ENCODE assay signal across 17 cellular contexts in the genomic region with DNA sequence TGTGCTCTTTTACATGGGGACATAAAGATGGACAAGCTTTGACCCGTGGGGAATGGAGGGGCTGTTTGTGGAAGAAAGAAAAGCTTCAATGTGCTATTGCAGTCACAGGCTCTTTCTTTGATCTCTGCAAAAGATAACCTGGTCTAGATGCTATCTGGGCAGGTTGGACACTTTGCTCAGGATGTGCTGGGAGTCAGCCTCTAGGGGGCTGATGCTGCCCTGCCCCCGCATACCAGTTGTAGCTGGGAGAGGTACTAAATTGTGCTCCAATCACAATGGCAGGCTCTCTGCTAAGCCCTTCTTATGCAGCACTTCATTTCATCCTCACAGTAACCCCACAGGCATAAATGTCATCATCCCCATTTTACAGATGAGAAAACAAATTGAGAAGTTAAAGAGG.
A peak's percentile ranks its signal among the peaks of the same experiment; 100 is the strongest.
DNase-seq lines count a peak whose midpoint lies in the region; ATAC-seq, FAIRE-seq and TF ChIP-seq lines count a peak whose summit lies in the region.
"Had no signal": no experiment of that assay in that cellular context is flagged by ENCODE, and none has a peak within 500 bp of the region (broad histone marks: within the 10 kb centered on the region; RNA-seq: fewer than 3 reads in every experiment).

No MANE protein-coding gene starts in this region.

- no peaks in the 10 kb centered on the region for H3K36me3 ChIP-seq in DND-41 (ENCODE audit: insufficient read depth, low read length)
- no peaks in the 10 kb centered on the region for H3K36me3 ChIP-seq in bronchial epithelial cell (ENCODE audit: control insufficient read depth, insufficient read depth, low read length)
- no peaks in the 10 kb centered on the region for H3K36me3 ChIP-seq in neural progenitor cell
- H3K36me3 ChIP-seq: tibial artery had no signal

- H4K20me1 ChIP-seq in DND-41 (ENCODE audit: insufficient read depth, low read length) (no peaks in the 10 kb centered on the region; the same call in 1 of the 2 replicates), neural progenitor cell (ENCODE audit: low read depth) (no peaks in the 10 kb centered on the region)

- H3K27ac ChIP-seq in DND-41 (ENCODE audit: low read length) (no peak overlapping the region), neural progenitor cell (no peak overlapping the region)
- H3K27ac ChIP-seq: tibial artery had no signal

- no peak overlapping the region for H2AFZ ChIP-seq in DND-41 (ENCODE audit: low read depth, low read length)
- no peak overlapping the region for H2AFZ ChIP-seq in neural progenitor cell (replicated peaks)

- no peak for ATAC-seq in DND-41 (ENCODE audit: insufficient read depth, low read depth)
- ATAC-seq: natural killer cell, T-cell had no signal

- H3K4me1 Mint-ChIP-seq in neural progenitor cell, result no peaks in the 10 kb centered on the region
- H3K4me1 Mint-ChIP-seq: T-cell had no signal

- H3K4me1 ChIP-seq in DND-41 (ENCODE audit: insufficient read depth, low read length), result no peaks in the 10 kb centered on the region
- H3K4me1 ChIP-seq in neural progenitor cell, result peaks cover 4% of the 10 kb centered on the region

- H3K27me3 ChIP-seq in DND-41 (ENCODE audit: insufficient read depth, low read length, poor library complexity), result peaks cover 17% of the 10 kb centered on the region
- H3K27me3 ChIP-seq in bronchial epithelial cell (ENCODE audit: control insufficient read depth, insufficient read depth, low read length), result no peaks in the 10 kb centered on the region
- peaks cover 12% of the 10 kb centered on the region for H3K27me3 ChIP-seq in neural progenitor cell
- H3K27me3 ChIP-seq: tibial artery had no signal

- no peak overlapping the region for H3K9ac ChIP-seq in DND-41 (ENCODE audit: low read depth, low read length)
- no peak overlapping the region for H3K9ac ChIP-seq in neural progenitor cell

- H3K4me2 ChIP-seq in DND-41 (ENCODE audit: insufficient read depth, low read length) (no peak overlapping the region), neural progenitor cell (no peak overlapping the region)

- H3K36me3 Mint-ChIP-seq in neural progenitor cell, result no peaks in the 10 kb centered on the region
- H3K36me3 Mint-ChIP-seq: natural killer cell, T-cell had no signal

- no peaks in the 10 kb centered on the region for H3K9me3 Mint-ChIP-seq in neural progenitor cell
- H3K9me3 Mint-ChIP-seq: natural killer cell, T-cell had no signal

- in situ Hi-C loops in G401 (cut with HindIII; ENCODE audit: low sequenced_read_pairs), result no loop called here

- H3K9me3 ChIP-seq in DND-41 (ENCODE audit: insufficient read depth, low read length, severe bottlenecking) (no peaks in the 10 kb centered on the region), neural progenitor cell (ENCODE audit: low read depth) (no peaks in the 10 kb centered on the region)
- H3K9me3 ChIP-seq: tibial artery had no signal

- H3K4me3 Mint-ChIP-seq in neural progenitor cell, result no peak overlapping the region
- H3K4me3 Mint-ChIP-seq: natural killer cell, T-cell had no signal

- TF ChIP-seq CTCF in DND-41 (IDR thresholded peaks at IDR 0.05; ENCODE audit: borderline replicate concordance, extremely low read depth, low read length, poor library complexity, severe bottlenecking) (peak; percentile 26), bronchial epithelial cell (IDR thresholded peaks at IDR 0.05; ENCODE audit: insufficient read depth, low read length, severe bottlenecking) (peak; percentile 29), neural progenitor cell (IDR thresholded peaks at IDR 0.05) (peak; percentile 37)

- no peak overlapping the region for H3K27ac Mint-ChIP-seq in neural progenitor cell
- H3K27ac Mint-ChIP-seq: natural killer cell, T-cell had no signal

- H3K79me2 ChIP-seq in DND-41 (ENCODE audit: insufficient read depth, low read length) (no peaks in the 10 kb centered on the region), neural progenitor cell (ENCODE audit: low read depth) (no peaks in the 10 kb centered on the region)

- H3K4me3 ChIP-seq in DND-41 (ENCODE audit: low read depth in 1 of 2, low read length in 2 of 2), result no peak overlapping the region
- H3K4me3 ChIP-seq in Jurkat, Clone E6-1 (ENCODE audit: low read length), result no peak overlapping the region
- no peak overlapping the region for H3K4me3 ChIP-seq in bronchial epithelial cell (ENCODE audit: low read depth, low read length)
- H3K4me3 ChIP-seq in neural progenitor cell, result no peak overlapping the region
- H3K4me3 ChIP-seq: lung, tibial artery had no signal

- FAIRE-seq in bronchial epithelial cell (lab: Jason Lieb, UNC), result no peak

- H3F3A ChIP-seq in neural progenitor cell (ENCODE audit: low read depth), result peaks cover 7% of the 10 kb centered on the region

- peaks cover 9% of the 10 kb centered on the region for H3K27me3 Mint-ChIP-seq in neural progenitor cell (ENCODE audit: insufficient read depth, low read depth)

- no peak for DNase-seq in DND-41
- DNase-seq in Jurkat, Clone E6-1 (ENCODE audit: low read depth, low spot score), result peak; percentile 12
- no peak for DNase-seq in bronchial epithelial cell (ENCODE audit: low read depth)
- DNase-seq in neural progenitor cell (ENCODE audit: low spot score), result peak; percentile 41
- DNase-seq in COR-L47 (lab: John Stamatoyannopoulos, UW), result no peak
- no peak for DNase-seq in SW 1271 (lab: John Stamatoyannopoulos, UW)
- DNase-seq in AG08395 (ENCODE audit: low spot score), result no peak
- DNase-seq in G401 (ENCODE audit: low spot score), result no peak
- DNase-seq: AML-193; effector CD4-positive, alpha-beta T cell; natural killer cell; NCI-H774; stimulated activated CD4-positive, alpha-beta T cell treated with anti-CD3 and anti-CD28 coated beads, Interleukin-2, amount 100 ng/mL, for 48 hours; stimulated activated CD8-positive, alpha-beta memory T cell treated with anti-CD3 and anti-CD28 coated beads, Interleukin-4, amount 100 ng/mL, for 48 hours; T-cell had no signal

Comparison
In these comparisons a context has a peak if more than half of its experiments do, and no peak if none do; other contexts are left out.
1. DNase-seq: peak in Jurkat, Clone E6-1 (single experiment) and neural progenitor cell (single experiment); none in DND-41 (single experiment), bronchial epithelial cell (single experiment), COR-L47 (single experiment), SW 1271 (0 of 2), AG08395 (single experiment) and G401 (single experiment).
2. Peak in every context shown above with its lines, with median percentiles within 50 percentile points of each other: CTCF ChIP-seq.